Comparison of ENCODE assay signal across 8 cellular contexts in genomic region chrX:50988649-50989048, GRCh38.
DNase-seq lines count a peak whose midpoint lies in the region; ATAC-seq lines count a peak whose summit lies in the region.

No MANE protein-coding gene starts in this region.

- no peak overlapping the region for H3K27ac Mint-ChIP-seq in activated CD4-positive, alpha-beta memory T cell treated with anti-CD3 and anti-CD28 coated beads for 36 hours

- CTCF ChIA-PET in activated CD4-positive, alpha-beta memory T cell treated with anti-CD3 and anti-CD28 coated beads for 36 hours (lab: Charles Lee) = interaction anchor here (0.8 to 2.2 kb wide), 3 partner anchors 10 to 297 kb away, joined by 3 to 10 read pairs (median 4); no protein-coding TSS in a partner anchor

- H3K9me3 Mint-ChIP-seq in activated CD4-positive, alpha-beta memory T cell treated with anti-CD3 and anti-CD28 coated beads for 36 hours = no peaks in the 10 kb centered on the region

- H3K4me1 Mint-ChIP-seq in activated CD4-positive, alpha-beta memory T cell treated with anti-CD3 and anti-CD28 coated beads for 36 hours (ENCODE audit: low read depth) = no peaks in the 10 kb centered on the region

- POLR2A ChIA-PET in activated CD4-positive, alpha-beta memory T cell treated with anti-CD3 and anti-CD28 coated beads for 36 hours (lab: Charles Lee) = no interaction called here

- DNase-seq in DMS 273 (lab: John Stamatoyannopoulos, UW; ENCODE audit: unreplicated experiment) = peak; percentile 53
- no peak for DNase-seq in DMS 273 treated with DMSO at 0.1 percent for 48 hours (lab: John Stamatoyannopoulos, UW)
- peak; percentile 9 for DNase-seq in activated CD4-positive, alpha-beta memory T cell treated with anti-CD3 and anti-CD28 coated beads for 36 hours
- DNase-seq in iPS-NIHi11 (ENCODE audit: low spot score) = peak; percentile 12
- no peak for DNase-seq in NK-92 (lab: John Stamatoyannopoulos, UW; ENCODE audit: unreplicated experiment)

- no peak overlapping the region for H3K4me3 Mint-ChIP-seq in activated CD4-positive, alpha-beta memory T cell treated with anti-CD3 and anti-CD28 coated beads for 36 hours

- H3K27me3 Mint-ChIP-seq in activated CD4-positive, alpha-beta memory T cell treated with anti-CD3 and anti-CD28 coated beads for 36 hours = peaks cover 3% of the 10 kb centered on the region

- intact Hi-C loops in activated CD4-positive, alpha-beta memory T cell treated with anti-CD3 and anti-CD28 coated beads for 36 hours (cut with micrococcal nuclease) = loop anchor here (2.0 kb wide), 1 partner anchor 298 kb away; no protein-coding TSS in a partner anchor

- ATAC-seq in HG02852 (IDR thresholded peaks at IDR 0.05; ENCODE audit: unreplicated experiment) (peak; percentile 48), HG02973 (IDR thresholded peaks at IDR 0.05; ENCODE audit: unreplicated experiment) (no peak), HG03439 (IDR thresholded peaks at IDR 0.05; ENCODE audit: unreplicated experiment) (no peak)

- H3K36me3 Mint-ChIP-seq in activated CD4-positive, alpha-beta memory T cell treated with anti-CD3 and anti-CD28 coated beads for 36 hours = no peaks in the 10 kb centered on the region

Comparison
In these comparisons a context has a peak if more than half of its experiments do, and no peak if none do; other contexts are left out.
1. DNase-seq: peak in DMS 273 (single experiment), activated CD4-positive, alpha-beta memory T cell treated with anti-CD3 and anti-CD28 coated beads for 36 hours (single experiment) and iPS-NIHi11 (single experiment); none in DMS 273 treated with DMSO at 0.1 percent for 48 hours (single experiment) and NK-92 (single experiment).